In the genomic region with DNA sequence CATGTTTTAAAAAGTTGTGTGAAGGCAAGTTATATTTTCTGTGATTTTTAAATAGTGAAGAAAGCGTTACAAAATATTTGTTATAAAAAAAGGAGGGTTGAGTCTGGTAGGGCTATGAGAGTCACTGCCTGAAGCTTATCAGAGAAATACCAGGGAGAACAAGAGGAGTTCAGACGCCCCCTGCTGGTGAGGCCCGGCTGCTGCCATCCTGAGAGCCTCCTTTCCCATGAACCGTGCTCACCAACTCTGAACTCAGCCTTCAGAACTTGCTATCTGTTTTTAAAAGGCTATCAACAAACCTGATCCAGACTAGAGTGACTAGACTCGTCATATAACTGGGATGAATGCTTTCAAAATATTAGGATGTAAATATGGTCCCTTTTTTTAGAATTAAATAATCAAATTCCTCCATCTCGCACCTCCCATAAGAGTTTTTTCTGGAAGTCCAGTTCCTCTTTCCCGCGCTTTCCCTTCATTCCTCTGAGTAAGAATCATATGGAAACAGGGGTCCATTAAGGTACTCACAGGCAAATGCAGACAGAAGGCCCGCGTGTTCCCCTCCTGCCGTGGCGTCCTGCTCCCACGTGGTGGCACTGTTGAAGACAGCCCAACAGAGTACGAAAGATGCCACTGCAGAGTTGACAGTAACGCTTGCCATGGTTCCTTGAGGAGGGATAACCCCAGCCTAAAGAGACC, we compare ENCODE assay signal across 8 cellular contexts. TPM values are rescaled to one million over a fixed set of nuclear protein-coding genes. Genes with fewer than 3 reads are reported as not detected.
DNase-seq lines count a peak whose midpoint lies in the region; ATAC-seq and TF ChIP-seq lines count a peak whose summit lies in the region.

No MANE protein-coding gene starts in this region.

- H3K27ac Mint-ChIP-seq in activated naive CD4-positive, alpha-beta T cell treated with anti-CD3 and anti-CD28 coated beads, Interleukin-2, amount 10 ng/mL, durations not matched to agents 7 days and 5 days, result no peak overlapping the region

- peak; percentile 75 to 86 (median 82) for TF ChIP-seq CTCF in uterus (IDR thresholded peaks at IDR 0.05)

- H3K4me1 Mint-ChIP-seq in activated naive CD4-positive, alpha-beta T cell treated with anti-CD3 and anti-CD28 coated beads, Interleukin-2, amount 10 ng/mL, durations not matched to agents 7 days and 5 days, result peaks cover 3% of the 10 kb centered on the region

- CTCF ChIA-PET in activated naive CD4-positive, alpha-beta T cell treated with anti-CD3 and anti-CD28 coated beads, Interleukin-2, amount 10 ng/mL, durations not matched to agents 7 days and 5 days (lab: Charles Lee), result interaction anchor here (0.7 to 1.8 kb wide), 14 partner anchors 11 to 405 kb away, joined by 3 to 8 read pairs (median 4); a partner anchor contains a TSS

- H3K27ac ChIP-seq in SK-N-MC (no peak overlapping the region), uterus (no peak overlapping the region)

- DNase-seq in GM04504 (ENCODE audit: low read depth), result peak; percentile 31
- peak; percentile 32 to 83 for DNase-seq in HAP-1 (ENCODE audit: low spot score in 2 of 2)
- peak; percentile 47 for DNase-seq in MV-4-11 (lab: John Stamatoyannopoulos, UW)
- DNase-seq in SK-N-MC (ENCODE audit: low read depth, low spot score), result no peak
- DNase-seq in activated naive CD4-positive, alpha-beta T cell treated with anti-CD3 and anti-CD28 coated beads, Interleukin-2, amount 10 ng/mL, durations not matched to agents 7 days and 5 days, result peak; percentile 79
- DNase-seq in Right ventricle myocardium inferior (ENCODE audit: missing footprints), result peak; percentile 90
- peak; percentile 94 for DNase-seq in posterior vena cava (ENCODE audit: low spot score)
- peak; percentile 75 to 76 for DNase-seq in uterus

- H3K9me3 ChIP-seq in HAP-1, result no peaks in the 10 kb centered on the region
- H3K9me3 ChIP-seq in SK-N-MC (ENCODE audit: low read depth, low read length), result no peaks in the 10 kb centered on the region
- H3K9me3 ChIP-seq in uterus, result no peaks in the 10 kb centered on the region

- H3K9me3 Mint-ChIP-seq in activated naive CD4-positive, alpha-beta T cell treated with anti-CD3 and anti-CD28 coated beads, Interleukin-2, amount 10 ng/mL, durations not matched to agents 7 days and 5 days, result no peaks in the 10 kb centered on the region

- no peak overlapping the region for H3K4me3 ChIP-seq in HAP-1
- no peak overlapping the region for H3K4me3 ChIP-seq in SK-N-MC
- no peak overlapping the region for H3K4me3 ChIP-seq in uterus

- peaks cover 5% of the 10 kb centered on the region for H3K27me3 Mint-ChIP-seq in activated naive CD4-positive, alpha-beta T cell treated with anti-CD3 and anti-CD28 coated beads, Interleukin-2, amount 10 ng/mL, durations not matched to agents 7 days and 5 days

- in situ Hi-C loops in HAP-1 (cut with MboI; ENCODE audit: low sequenced_read_pairs), result no loop called here

- no peaks in the 10 kb centered on the region for H3K36me3 ChIP-seq in HAP-1 (replicated peaks)
- H3K36me3 ChIP-seq in SK-N-MC (ENCODE audit: insufficient read depth, low read length), result no peaks in the 10 kb centered on the region
- H3K36me3 ChIP-seq in uterus, result no peaks in the 10 kb centered on the region

- peak overlapping the region; percentile 17 for H3K9ac ChIP-seq in SK-N-MC (ENCODE audit: insufficient read length)

- intact Hi-C loops in Right ventricle myocardium inferior (cut with DNase I), result loop anchor here (5.0 kb wide), 2 partner anchors 141 to 391 kb away; no protein-coding TSS in a partner anchor
- intact Hi-C loops in posterior vena cava (cut with DNase I), result no loop called here
- intact Hi-C loops in uterus (cut with DNase I; ENCODE audit: low total_unique reads), result loop anchor here (10.0 kb wide), 1 partner anchor 383 kb away; no protein-coding TSS in a partner anchor

- H3K4me1 ChIP-seq in HAP-1 (no peaks in the 10 kb centered on the region), uterus (no peaks in the 10 kb centered on the region)

- TF ChIP-seq POLR2A in uterus (IDR thresholded peaks at IDR 0.05), result no peak

- H3K27me3 ChIP-seq in HAP-1 (ENCODE audit: low read depth), result no peaks in the 10 kb centered on the region
- H3K27me3 ChIP-seq in uterus, result no peaks in the 10 kb centered on the region

- no peak overlapping the region for H3K4me3 Mint-ChIP-seq in activated naive CD4-positive, alpha-beta T cell treated with anti-CD3 and anti-CD28 coated beads, Interleukin-2, amount 10 ng/mL, durations not matched to agents 7 days and 5 days

- ATAC-seq in Right ventricle myocardium inferior, result peak; percentile 91

- H3K36me3 Mint-ChIP-seq in activated naive CD4-positive, alpha-beta T cell treated with anti-CD3 and anti-CD28 coated beads, Interleukin-2, amount 10 ng/mL, durations not matched to agents 7 days and 5 days, result no peaks in the 10 kb centered on the region

RNA-seq across cellular contexts. Expression of a gene that starts 26.2 kb away (rescaled TPM):
- 10.8 TPM for total RNA-seq in Right ventricle myocardium inferior
- 10 to 100 TPM; 22.2 to 24.7 TPM for total RNA-seq in posterior vena cava
- total RNA-seq in uterus, result 10 to 100 TPM; 27.4 to 94.5 (median 46.0) TPM

Comparison
In these comparisons a context has a peak if more than half of its experiments do, and no peak if none do; other contexts are left out.
1. intact Hi-C loops: an anchor here in Right ventricle myocardium inferior (5.0 kb wide) and uterus (10.0 kb wide); none called in posterior vena cava.